10 cellular contexts compared by ENCODE assay signal in genomic region chr1:184866582-184866981, GRCh38.
DNase-seq lines count a peak whose midpoint lies in the region; ATAC-seq and TF ChIP-seq lines count a peak whose summit lies in the region.
"Had no signal": no experiment of that assay in that cellular context is flagged by ENCODE, and none has a peak within 500 bp of the region (broad histone marks: within the 10 kb centered on the region; RNA-seq: fewer than 3 reads in every experiment).

No MANE protein-coding gene starts in this region.

- no peak for DNase-seq in CD8-positive, alpha-beta T cell
- no peak for DNase-seq in effector memory CD4-positive, alpha-beta T cell
- no peak for DNase-seq in Karpas-422
- no peak for DNase-seq in progenitor cell of endocrine pancreas (ENCODE audit: low spot score, unreplicated experiment)
- DNase-seq in HCEC 1CT, result no peak
- no peak for DNase-seq in SIG-M5 (lab: John Stamatoyannopoulos, UW)

- peaks cover 18% of the 10 kb centered on the region for H3K4me1 ChIP-seq in CD8-positive, alpha-beta T cell (ENCODE audit: insufficient read depth, low read length)
- peaks cover 8% of the 10 kb centered on the region for H3K4me1 ChIP-seq in effector memory CD4-positive, alpha-beta T cell (ENCODE audit: control insufficient read depth, insufficient read depth, low read length, poor library complexity, severe bottlenecking)
- H3K4me1 ChIP-seq in Karpas-422 (ENCODE audit: low read length), result peaks cover 8% of the 10 kb centered on the region

- CTCF ChIA-PET in CD8-positive, alpha-beta T cell (lab: Charles Lee), result interaction anchor here (0.6 to 1.0 kb wide), 2 partner anchors 11 to 303 kb away, joined by 3 read pairs; no protein-coding TSS in a partner anchor

- ATAC-seq in CD8-positive, alpha-beta T cell, result no peak
- ATAC-seq in GM21447 (IDR thresholded peaks at IDR 0.05; ENCODE audit: unreplicated experiment) (peak; percentile 6), HG03439 (IDR thresholded peaks at IDR 0.05; ENCODE audit: unreplicated experiment) (peak; percentile 17)

- no peak overlapping the region for H3K4me3 ChIP-seq in CD8-positive, alpha-beta T cell (ENCODE audit: low read depth, low read length)
- no peak overlapping the region for H3K4me3 ChIP-seq in effector memory CD4-positive, alpha-beta T cell (ENCODE audit: insufficient read depth, low read depth, low read length, poor library complexity, severe bottlenecking)
- H3K4me3 ChIP-seq in Karpas-422 (ENCODE audit: low read length), result no peak overlapping the region
- H3K4me3 ChIP-seq: SJSA1 had no signal

- POLR2A ChIA-PET in CD8-positive, alpha-beta T cell (lab: Charles Lee), result interaction anchor here (1.4 to 1.8 kb wide), 3 partner anchors 11 to 107 kb away, joined by 5 to 7 read pairs (median 7); partner anchors contain the start of gene NIBAN1

- no peak overlapping the region for H3K9ac ChIP-seq in Karpas-422 (ENCODE audit: low read length)

- intact Hi-C loops in CD8-positive, alpha-beta T cell (cut with DNase I, micrococcal nuclease), result loop anchor here in 1 of 2 experiments (5.0 kb wide), 1 partner anchor 106 kb away; the partner anchor contains the start of gene NIBAN1

- TF ChIP-seq CTCF in CD8-positive, alpha-beta T cell (IDR thresholded peaks at IDR 0.05), result no peak
- no peak for TF ChIP-seq CTCF in progenitor cell of endocrine pancreas (IDR thresholded peaks at IDR 0.05; ENCODE audit: unreplicated experiment)

- H3K4me3 Mint-ChIP-seq in CD8-positive, alpha-beta T cell, result peak overlapping the region; percentile 6
- H3K4me3 Mint-ChIP-seq in progenitor cell of endocrine pancreas (ENCODE audit: low read depth), result no peak overlapping the region

- H2AFZ ChIP-seq in Karpas-422 (ENCODE audit: low read length), result no peak overlapping the region

- H4K20me1 ChIP-seq in Karpas-422 (ENCODE audit: insufficient read depth, low read depth, low read length), result no peaks in the 10 kb centered on the region

- H3K27me3 Mint-ChIP-seq in CD8-positive, alpha-beta T cell (ENCODE audit: low read depth), result no peaks in the 10 kb centered on the region
- H3K27me3 Mint-ChIP-seq in progenitor cell of endocrine pancreas, result peaks cover 6% of the 10 kb centered on the region
- H3K27me3 Mint-ChIP-seq: naive B cell had no signal

- no peaks in the 10 kb centered on the region for H3K36me3 ChIP-seq in CD8-positive, alpha-beta T cell (ENCODE audit: insufficient read depth, low read length)
- no peaks in the 10 kb centered on the region for H3K36me3 ChIP-seq in effector memory CD4-positive, alpha-beta T cell (ENCODE audit: control insufficient read depth, insufficient read depth, low read length)
- H3K36me3 ChIP-seq in Karpas-422 (ENCODE audit: insufficient read depth, low read length), result no peaks in the 10 kb centered on the region
- H3K36me3 ChIP-seq: SJSA1 had no signal

- H3K27ac Mint-ChIP-seq in CD8-positive, alpha-beta T cell, result peak overlapping the region; percentile 81
- no peak overlapping the region for H3K27ac Mint-ChIP-seq in progenitor cell of endocrine pancreas

- H3K27me3 ChIP-seq in CD8-positive, alpha-beta T cell (ENCODE audit: insufficient read depth, low read length), result no peaks in the 10 kb centered on the region
- no peaks in the 10 kb centered on the region for H3K27me3 ChIP-seq in effector memory CD4-positive, alpha-beta T cell (replicated peaks; ENCODE audit: control insufficient read depth, insufficient read depth, low read length, poor library complexity, severe bottlenecking)
- H3K27me3 ChIP-seq in Karpas-422 (ENCODE audit: low read length), result no peaks in the 10 kb centered on the region
- H3K27me3 ChIP-seq: SJSA1 had no signal

- H3K9me3 ChIP-seq in CD8-positive, alpha-beta T cell (ENCODE audit: low read length), result no peaks in the 10 kb centered on the region
- H3K9me3 ChIP-seq in effector memory CD4-positive, alpha-beta T cell (ENCODE audit: control insufficient read depth, low read length), result no peaks in the 10 kb centered on the region
- H3K9me3 ChIP-seq in Karpas-422 (ENCODE audit: low read length), result no peaks in the 10 kb centered on the region
- H3K9me3 ChIP-seq: SJSA1 had no signal

- H3K9me3 Mint-ChIP-seq in CD8-positive, alpha-beta T cell, result peaks cover 2% of the 10 kb centered on the region
- H3K9me3 Mint-ChIP-seq in progenitor cell of endocrine pancreas (ENCODE audit: low read depth), result no peaks in the 10 kb centered on the region
- H3K9me3 Mint-ChIP-seq: naive B cell had no signal

- peaks cover 36% of the 10 kb centered on the region for H3K4me1 Mint-ChIP-seq in CD8-positive, alpha-beta T cell (ENCODE audit: low read depth)
- H3K4me1 Mint-ChIP-seq in progenitor cell of endocrine pancreas (ENCODE audit: low read depth), result peaks cover 13% of the 10 kb centered on the region

- no peaks in the 10 kb centered on the region for H3K79me2 ChIP-seq in Karpas-422 (ENCODE audit: low read length)

- no peaks in the 10 kb centered on the region for H3K36me3 Mint-ChIP-seq in CD8-positive, alpha-beta T cell
- H3K36me3 Mint-ChIP-seq in progenitor cell of endocrine pancreas (ENCODE audit: insufficient read depth), result peaks cover 2% of the 10 kb centered on the region
- H3K36me3 Mint-ChIP-seq: naive B cell had no signal

- H3K27ac ChIP-seq in CD8-positive, alpha-beta T cell (ENCODE audit: low read depth, low read length), result no peak overlapping the region
- peak overlapping the region; percentile 69 for H3K27ac ChIP-seq in effector memory CD4-positive, alpha-beta T cell (ENCODE audit: insufficient read depth, low read length, poor library complexity, severe bottlenecking)
- H3K27ac ChIP-seq in Karpas-422 (ENCODE audit: low read length), result no peak overlapping the region
- H3K27ac ChIP-seq: SJSA1 had no signal

- H3K9me2 ChIP-seq in Karpas-422 (replicated peaks; ENCODE audit: insufficient read depth, low read length), result no peaks in the 10 kb centered on the region

- H3K4me2 ChIP-seq in Karpas-422 (ENCODE audit: low read depth, low read length, poor library complexity, severe bottlenecking), result no peak overlapping the region
